9 cellular contexts compared by ENCODE assay signal in the genomic region with DNA sequence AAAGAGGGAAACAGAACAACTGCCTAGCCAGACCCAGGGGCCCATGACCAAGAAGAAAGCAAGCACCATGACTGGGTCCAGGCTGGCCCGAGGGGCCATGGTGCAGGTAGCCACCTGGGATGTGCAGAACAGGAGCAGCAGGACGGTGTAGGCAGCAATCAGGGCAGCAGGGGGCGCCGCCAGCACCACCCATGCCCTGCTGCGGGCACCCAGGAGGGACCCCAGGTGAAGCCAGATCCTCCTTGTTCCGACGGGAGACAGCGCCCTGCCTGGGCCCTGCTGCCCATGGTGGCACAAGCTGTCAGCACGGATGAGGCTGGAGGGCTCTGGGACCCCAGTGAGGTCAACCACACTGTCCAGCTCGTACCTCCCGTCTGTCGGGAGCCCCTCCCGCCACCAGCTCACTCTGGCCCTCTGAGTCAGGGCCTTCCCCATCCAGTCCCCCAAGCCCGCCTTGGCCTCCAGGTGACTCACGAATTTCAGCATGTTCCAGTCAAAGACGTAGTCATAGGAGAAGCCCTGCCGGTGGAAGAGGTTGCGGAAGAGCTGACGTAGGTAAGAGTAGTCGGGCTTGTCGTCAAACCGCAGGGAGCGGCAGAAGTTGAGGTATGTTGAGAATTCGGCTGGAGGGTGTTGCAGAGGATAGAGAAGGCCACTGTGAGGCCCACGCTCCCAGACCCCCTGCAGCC. TPM values are rescaled to one million over a fixed set of nuclear protein-coding genes. Genes with fewer than 3 reads are reported as not detected.
A peak's percentile ranks its signal among the peaks of the same experiment; 100 is the strongest.
DNase-seq lines count a peak whose midpoint lies in the region; ATAC-seq and TF ChIP-seq lines count a peak whose summit lies in the region.
"Had no signal": no experiment of that assay in that cellular context is flagged by ENCODE, and none has a peak within 500 bp of the region (broad histone marks: within the 10 kb centered on the region; RNA-seq: fewer than 3 reads in every experiment).

No MANE protein-coding gene starts in this region.

- H3K4me3 Mint-ChIP-seq in activated B cell treated with CpG ODN at 0.5 μM for 24 hours: no peak overlapping the region
- H3K4me3 Mint-ChIP-seq: activated naive CD4-positive, alpha-beta T cell treated with anti-CD3 and anti-CD28 coated beads, Interleukin-2, amount 50 U/mL, for 24 hours had no signal

- DNase-seq in heart right ventricle (no peak), cardiac septum (ENCODE audit: low spot score) (no peak), activated B cell treated with CpG ODN at 0.5 μM for 24 hours (peak; percentile 37), DMS153 (lab: John Stamatoyannopoulos, UW) (no peak), NCI-H748 treated with DMSO at 0.1 percent for 48 hours (lab: John Stamatoyannopoulos, UW) (no peak)
- DNase-seq in stimulated activated CD4-positive, alpha-beta T cell treated with anti-CD3 and anti-CD28 coated beads, Interleukin-2, amount 100 ng/mL, for 24 hours: peak; percentile 51 to 62

- peak in 7 of 9 donors; percentile 21 to 56 (median 41) for TF ChIP-seq CTCF in heart right ventricle (IDR thresholded peaks at IDR 0.05)
- peak; percentile 23 for TF ChIP-seq CTCF in activated B cell treated with CpG ODN at 0.5 μM for 24 hours (IDR thresholded peaks at IDR 0.05)

- H3K9me3 ChIP-seq in heart right ventricle: no peaks in the 10 kb centered on the region
- no peaks in the 10 kb centered on the region for H3K9me3 ChIP-seq in esophagus (ENCODE audit: control insufficient read depth in 2 of 2, insufficient read depth in 1 of 2, low read depth in 1 of 2, low read length in 1 of 2)

- H3K4me1 Mint-ChIP-seq in activated B cell treated with CpG ODN at 0.5 μM for 24 hours: no peaks in the 10 kb centered on the region
- H3K4me1 Mint-ChIP-seq: activated naive CD4-positive, alpha-beta T cell treated with anti-CD3 and anti-CD28 coated beads, Interleukin-2, amount 50 U/mL, for 24 hours had no signal

- intact Hi-C loops in heart right ventricle (cut with DNase I) (loop anchor here in 1 of 10 donors (2.0 kb wide), 1 partner anchor 54 kb away; no protein-coding TSS in a partner anchor), cardiac septum (cut with DNase I) (no loop called here), activated B cell treated with CpG ODN at 0.5 μM for 24 hours (cut with micrococcal nuclease) (loop anchor here (1.0 kb wide), 2 partner anchors 55 to 274 kb away; no protein-coding TSS in a partner anchor)

- no peak overlapping the region for H3K27ac Mint-ChIP-seq in activated B cell treated with CpG ODN at 0.5 μM for 24 hours
- H3K27ac Mint-ChIP-seq: activated naive CD4-positive, alpha-beta T cell treated with anti-CD3 and anti-CD28 coated beads, Interleukin-2, amount 50 U/mL, for 24 hours had no signal

- peaks cover 11 to 100% (median 83%) of the 10 kb centered on the region in 9 donors for H3K36me3 ChIP-seq in heart right ventricle
- H3K36me3 ChIP-seq in esophagus (ENCODE audit: control insufficient read depth in 2 of 2, insufficient read depth in 2 of 2, low read length in 1 of 2): peaks cover 14 to 80% of the 10 kb centered on the region in 2 donors

- H3K4me1 ChIP-seq in heart right ventricle: peaks cover 3 to 43% (median 14%) of the 10 kb centered on the region in 9 donors
- peaks cover 3 to 14% of the 10 kb centered on the region in 2 donors for H3K4me1 ChIP-seq in esophagus (ENCODE audit: control insufficient read depth in 2 of 2, insufficient read depth in 2 of 2, low read length in 1 of 2)

- peaks cover 77% of the 10 kb centered on the region for H3K36me3 Mint-ChIP-seq in activated B cell treated with CpG ODN at 0.5 μM for 24 hours (ENCODE audit: low read depth)

- H3K4me3 ChIP-seq in heart right ventricle: no peak overlapping the region
- H3K4me3 ChIP-seq in esophagus (ENCODE audit: low read depth in 1 of 2, low read length in 2 of 2): no peak overlapping the region

- CTCF ChIA-PET in activated B cell treated with CpG ODN at 0.5 μM for 24 hours (lab: Charles Lee): interaction anchor here (0.8 to 1.3 kb wide), 3 partner anchors 13 to 247 kb away, joined by 3 read pairs; no protein-coding TSS in a partner anchor

- H3K27me3 ChIP-seq in heart right ventricle: no peaks in the 10 kb centered on the region
- H3K27me3 ChIP-seq in esophagus (ENCODE audit: control insufficient read depth in 1 of 2, insufficient read depth in 2 of 2, low read length in 2 of 2): no peaks in the 10 kb centered on the region

- no peaks in the 10 kb centered on the region for H3K9me3 Mint-ChIP-seq in activated B cell treated with CpG ODN at 0.5 μM for 24 hours
- H3K9me3 Mint-ChIP-seq: activated naive CD4-positive, alpha-beta T cell treated with anti-CD3 and anti-CD28 coated beads, Interleukin-2, amount 50 U/mL, for 24 hours had no signal

- WGBS in heart right ventricle, 2 donors: 85 to 88% methylated on average over 25 of the region's 25 CpGs
- WGBS in esophagus, 2 donors: 78 to 88% methylated on average over 24 to 25 of the region's 25 CpGs

- ATAC-seq in heart right ventricle (peak in 3 of 8 donors; percentile 8 to 29 (median 25)), activated B cell treated with CpG ODN at 0.5 μM for 24 hours (ENCODE audit: low read depth) (peak; percentile 71), HG03159 (IDR thresholded peaks at IDR 0.05; ENCODE audit: unreplicated experiment) (no peak)

- H3K27ac ChIP-seq in heart right ventricle (no peak overlapping the region), esophagus (ENCODE audit: low read depth in 2 of 2, low read length in 1 of 2) (peak overlapping the region; percentile 60 to 77)

- no peaks in the 10 kb centered on the region for H3K27me3 Mint-ChIP-seq in activated B cell treated with CpG ODN at 0.5 μM for 24 hours
- H3K27me3 Mint-ChIP-seq: activated naive CD4-positive, alpha-beta T cell treated with anti-CD3 and anti-CD28 coated beads, Interleukin-2, amount 50 U/mL, for 24 hours had no signal

- POLR2A ChIA-PET in activated B cell treated with CpG ODN at 0.5 μM for 24 hours (lab: Charles Lee): interaction anchor here (0.5 kb wide), 1 partner anchor 31 kb away, joined by 8 read pairs; no protein-coding TSS in a partner anchor

RNA-seq across cellular contexts. Expression of a gene that starts 18.8 kb away (rescaled TPM):
- total RNA-seq in heart right ventricle: 10 to 100 TPM; 64.1 to 88.1 (median 78.6) TPM
- polyA plus RNA-seq in heart right ventricle: 10 to 100 TPM; 81.6 to 83.4 TPM
- 95.7 TPM for total RNA-seq in cardiac septum
- 80.6 and 85.2 TPM in 2 replicates for total RNA-seq in activated B cell treated with CpG ODN at 0.5 μM for 24 hours
- polyA plus RNA-seq in esophagus: 100 to 1,000 TPM in 1 of 2 donors, 10 to 100 TPM in 1; 69.4 to 152 TPM

RNA-seq across cellular contexts. Expression of a gene that starts 25.6 kb away (rescaled TPM):
- 10 to 100 TPM; 36.2 to 51.6 (median 46.1) TPM for total RNA-seq in heart right ventricle
- 10 to 100 TPM; 20.8 to 29.7 TPM for polyA plus RNA-seq in heart right ventricle
- total RNA-seq in cardiac septum: 58.1 TPM
- 17.4 and 24.0 TPM in 2 replicates for total RNA-seq in activated B cell treated with CpG ODN at 0.5 μM for 24 hours
- 10 to 100 TPM; 10.8 to 14.4 TPM for polyA plus RNA-seq in esophagus

Comparison
In these comparisons a context has a peak if more than half of its experiments do, and no peak if none do; other contexts are left out.
1. DNase-seq: peak in activated B cell treated with CpG ODN at 0.5 μM for 24 hours (single experiment) and stimulated activated CD4-positive, alpha-beta T cell treated with anti-CD3 and anti-CD28 coated beads, Interleukin-2, amount 100 ng/mL, for 24 hours (2 of 2); none in heart right ventricle (0 of 2), cardiac septum (single experiment), DMS153 (single experiment) and NCI-H748 treated with DMSO at 0.1 percent for 48 hours (single experiment).
2. H3K27ac ChIP-seq: peak in esophagus (2 of 2); none in heart right ventricle (0 of 10).